Comparison of ENCODE assay signal across 10 cellular contexts in genomic region chr6:125533710-125534397, GRCh38.
DNase-seq lines count a peak whose midpoint lies in the region; ATAC-seq and TF ChIP-seq lines count a peak whose summit lies in the region.
"Had no signal": no experiment of that assay in that cellular context is flagged by ENCODE, and none has a peak within 500 bp of the region (broad histone marks: within the 10 kb centered on the region; RNA-seq: fewer than 3 reads in every experiment).

No MANE protein-coding gene starts in this region.

- H3K79me2 ChIP-seq in smooth muscle cell (ENCODE audit: low read depth): no peaks in the 10 kb centered on the region

- 24% methylated on average over 28 of the region's 28 CpGs for WGBS in smooth muscle cell (ENCODE audit: low lambda C conversion rate)

- peak overlapping the region; percentile 61 for H3K27ac ChIP-seq in smooth muscle cell (ENCODE audit: low read depth)
- H3K27ac ChIP-seq: HL-60, Peyer's patch had no signal

- H3K36me3 ChIP-seq in smooth muscle cell (ENCODE audit: low read depth): no peaks in the 10 kb centered on the region
- H3K36me3 ChIP-seq: Peyer's patch had no signal

- peak overlapping the region; percentile 59 for H3K4me3 Mint-ChIP-seq in chondrocyte (ENCODE audit: unreplicated experiment)
- H3K4me3 Mint-ChIP-seq in stimulated activated naive B cell treated with anti-CD40 and anti-IgM and Interleukin-4, amounts not matched to agents 10 μg/mL and 1 μg/mL and 100 μg/mL, for 72 hours: peak overlapping the region in 1 of 2 donors; percentile 14
- no peak overlapping the region for H3K4me3 Mint-ChIP-seq in activated CD4-positive, alpha-beta T cell treated with anti-CD3 and anti-CD28 coated beads for 36 hours

- DNase-seq in NCI-H69 (lab: John Stamatoyannopoulos, UW): peak; percentile 83
- no peak for DNase-seq in chondrocyte (ENCODE audit: low spot score)
- DNase-seq in kidney glomerular epithelial cell (lab: John Stamatoyannopoulos, UW): peak; percentile 18
- no peak for DNase-seq in smooth muscle cell (lab: John Stamatoyannopoulos, UW; ENCODE audit: unreplicated experiment)
- no peak for DNase-seq in NCI-H1417 treated with DMSO at 0.1 percent for 48 hours (lab: John Stamatoyannopoulos, UW)
- no peak for DNase-seq in stimulated activated naive B cell treated with anti-CD40 and anti-IgM and Interleukin-4, amounts not matched to agents 10 μg/mL and 1 μg/mL and 100 μg/mL, for 72 hours
- no peak for DNase-seq in activated CD4-positive, alpha-beta T cell treated with anti-CD3 and anti-CD28 coated beads for 36 hours
- DNase-seq: activated naive CD4-positive, alpha-beta T cell; Peyer's patch had no signal

- peaks cover 49% of the 10 kb centered on the region for H3K4me1 Mint-ChIP-seq in chondrocyte (ENCODE audit: low read depth)
- peaks cover 0 to 5% of the 10 kb centered on the region in 2 donors for H3K4me1 Mint-ChIP-seq in stimulated activated naive B cell treated with anti-CD40 and anti-IgM and Interleukin-4, amounts not matched to agents 10 μg/mL and 1 μg/mL and 100 μg/mL, for 72 hours
- peaks cover 3% of the 10 kb centered on the region for H3K4me1 Mint-ChIP-seq in activated CD4-positive, alpha-beta T cell treated with anti-CD3 and anti-CD28 coated beads for 36 hours

- POLR2A ChIA-PET in activated CD4-positive, alpha-beta T cell treated with anti-CD3 and anti-CD28 coated beads for 36 hours (lab: Charles Lee): no interaction called here

- peak overlapping the region; percentile 25 for H3K9ac ChIP-seq in smooth muscle cell (ENCODE audit: low read depth)

- no peaks in the 10 kb centered on the region for H4K20me1 ChIP-seq in smooth muscle cell (ENCODE audit: low read depth)

- CTCF ChIA-PET in activated CD4-positive, alpha-beta T cell treated with anti-CD3 and anti-CD28 coated beads for 36 hours (lab: Charles Lee): no interaction called here

- intact Hi-C loops in activated CD4-positive, alpha-beta T cell treated with anti-CD3 and anti-CD28 coated beads for 36 hours (cut with DNase I, micrococcal nuclease): no loop called here

- H3K27ac Mint-ChIP-seq in chondrocyte (ENCODE audit: unreplicated experiment): peak overlapping the region; percentile 74
- H3K27ac Mint-ChIP-seq in stimulated activated naive B cell treated with anti-CD40 and anti-IgM and Interleukin-4, amounts not matched to agents 10 μg/mL and 1 μg/mL and 100 μg/mL, for 72 hours: no peak overlapping the region
- no peak overlapping the region for H3K27ac Mint-ChIP-seq in activated CD4-positive, alpha-beta T cell treated with anti-CD3 and anti-CD28 coated beads for 36 hours

- no peaks in the 10 kb centered on the region for H3K36me3 Mint-ChIP-seq in chondrocyte (ENCODE audit: low read depth)
- H3K36me3 Mint-ChIP-seq in stimulated activated naive B cell treated with anti-CD40 and anti-IgM and Interleukin-4, amounts not matched to agents 10 μg/mL and 1 μg/mL and 100 μg/mL, for 72 hours: no peaks in the 10 kb centered on the region
- no peaks in the 10 kb centered on the region for H3K36me3 Mint-ChIP-seq in activated CD4-positive, alpha-beta T cell treated with anti-CD3 and anti-CD28 coated beads for 36 hours (ENCODE audit: low read depth)

- peak overlapping the region; percentile 40 for H3K4me3 ChIP-seq in smooth muscle cell
- H3K4me3 ChIP-seq: Peyer's patch had no signal

- no peaks in the 10 kb centered on the region for H3K27me3 Mint-ChIP-seq in chondrocyte (ENCODE audit: low read depth)
- H3K27me3 Mint-ChIP-seq in stimulated activated naive B cell treated with anti-CD40 and anti-IgM and Interleukin-4, amounts not matched to agents 10 μg/mL and 1 μg/mL and 100 μg/mL, for 72 hours: peaks cover 35 to 52% of the 10 kb centered on the region in 2 donors
- peaks cover 36% of the 10 kb centered on the region for H3K27me3 Mint-ChIP-seq in activated CD4-positive, alpha-beta T cell treated with anti-CD3 and anti-CD28 coated beads for 36 hours

- H3K9me3 Mint-ChIP-seq in chondrocyte (ENCODE audit: low read depth): no peaks in the 10 kb centered on the region
- peaks cover 0 to 3% of the 10 kb centered on the region in 2 donors for H3K9me3 Mint-ChIP-seq in stimulated activated naive B cell treated with anti-CD40 and anti-IgM and Interleukin-4, amounts not matched to agents 10 μg/mL and 1 μg/mL and 100 μg/mL, for 72 hours
- H3K9me3 Mint-ChIP-seq in activated CD4-positive, alpha-beta T cell treated with anti-CD3 and anti-CD28 coated beads for 36 hours (ENCODE audit: low read depth): no peaks in the 10 kb centered on the region

- ATAC-seq in stimulated activated naive B cell treated with anti-CD40 and anti-IgM and Interleukin-4, amounts not matched to agents 10 μg/mL and 1 μg/mL and 100 μg/mL, for 72 hours (replicated peaks): no peak
- no peak for ATAC-seq in activated CD4-positive, alpha-beta T cell treated with anti-CD3 and anti-CD28 coated beads for 36 hours

- peaks cover 24% of the 10 kb centered on the region for H3K4me1 ChIP-seq in smooth muscle cell (ENCODE audit: low read depth)
- H3K4me1 ChIP-seq: Peyer's patch had no signal

- peak overlapping the region; percentile 80 for H3K4me2 ChIP-seq in smooth muscle cell

- no peaks in the 10 kb centered on the region for H3K27me3 ChIP-seq in smooth muscle cell (ENCODE audit: low read depth)
- H3K27me3 ChIP-seq: Peyer's patch had no signal

- no peaks in the 10 kb centered on the region for H3K9me3 ChIP-seq in smooth muscle cell (replicated peaks; ENCODE audit: low read depth)
- H3K9me3 ChIP-seq: Peyer's patch had no signal

- TF ChIP-seq CTCF in chondrocyte (IDR thresholded peaks at IDR 0.05) (no peak), smooth muscle cell (IDR thresholded peaks at IDR 0.05; ENCODE audit: borderline replicate concordance, insufficient read depth, poor library complexity, severe bottlenecking) (no peak)

- H3F3A ChIP-seq in smooth muscle cell (ENCODE audit: low read depth): peaks cover 9% of the 10 kb centered on the region

- H2AFZ ChIP-seq in smooth muscle cell (ENCODE audit: low read depth): peak overlapping the region; percentile 94

Comparison
In these comparisons a context has a peak if more than half of its experiments do, and no peak if none do; other contexts are left out.
1. DNase-seq: peak in NCI-H69 (single experiment) and kidney glomerular epithelial cell (single experiment); none in chondrocyte (single experiment), smooth muscle cell (single experiment), NCI-H1417 treated with DMSO at 0.1 percent for 48 hours (single experiment), stimulated activated naive B cell treated with anti-CD40 and anti-IgM and Interleukin-4, amounts not matched to agents 10 μg/mL and 1 μg/mL and 100 μg/mL, for 72 hours (single experiment) and activated CD4-positive, alpha-beta T cell treated with anti-CD3 and anti-CD28 coated beads for 36 hours (single experiment).